18 cellular contexts compared by ENCODE assay signal in the genomic region with DNA sequence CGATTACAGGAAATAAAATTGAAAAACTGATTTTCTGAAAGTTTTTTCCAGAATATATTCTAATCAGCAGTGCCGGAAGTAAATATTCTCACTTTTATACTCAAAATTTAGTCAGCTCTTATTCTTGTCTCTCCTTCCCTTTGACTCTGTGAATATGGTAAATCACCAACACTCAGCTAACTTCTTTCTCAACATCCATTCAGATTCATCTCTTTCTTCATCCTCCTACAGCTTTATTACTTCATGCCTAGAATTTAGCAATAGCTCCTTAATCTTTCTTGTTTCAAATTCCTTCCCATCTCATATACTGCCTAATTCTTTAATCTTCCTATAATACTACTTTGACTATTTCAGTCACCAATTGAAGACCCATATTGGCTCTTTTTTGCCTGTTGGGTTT.
"Had no signal": no experiment of that assay in that cellular context is flagged by ENCODE, and none has a peak within 500 bp of the region (broad histone marks: within the 10 kb centered on the region; RNA-seq: fewer than 3 reads in every experiment).

No MANE protein-coding gene starts in this region.

- H3K36me3 Mint-ChIP-seq: activated naive CD8-positive, alpha-beta T cell; brain; mesothelial cell of epicardium; WTC11 had no signal

- H3K27ac Mint-ChIP-seq: activated CD4-positive, alpha-beta memory T cell treated with anti-CD3 and anti-CD28 coated beads, Interleukin-2, amount 10 ng/mL, durations not matched to agents 7 days and 5 days; activated naive CD8-positive, alpha-beta T cell; activated T-cell treated with anti-CD3 and anti-CD28 coated beads, Interleukin-2, amount 50 U/mL, for 24 hours; brain; mesothelial cell of epicardium; T-helper 17 cell; WTC11 had no signal

- DNase-seq: activated CD4-positive, alpha-beta memory T cell treated with anti-CD3 and anti-CD28 coated beads, Interleukin-2, amount 10 ng/mL, durations not matched to agents 7 days and 5 days; activated CD4-positive, alpha-beta T cell treated with anti-CD3 and anti-CD28 coated beads for 4 hours; activated T-cell treated with anti-CD3 and anti-CD28 coated beads, Interleukin-2, amount 50 U/mL, for 24 hours; cortex of kidney; effector CD4-positive, alpha-beta T cell; ovary; sigmoid colon; stimulated activated CD4-positive, alpha-beta T cell treated with anti-CD3 and anti-CD28 coated beads, Interleukin-12 subunit alpha, Interleukin-12 subunit beta, amount 100 ng/mL, for 4 hours; stimulated activated CD4-positive, alpha-beta T cell treated with anti-CD3 and anti-CD28 coated beads, Interleukin-2, amount 100 ng/mL, for 24 hours; T-helper 17 cell had no signal

- H3K9me3 Mint-ChIP-seq: activated CD4-positive, alpha-beta memory T cell treated with anti-CD3 and anti-CD28 coated beads, Interleukin-2, amount 10 ng/mL, durations not matched to agents 7 days and 5 days; activated T-cell treated with anti-CD3 and anti-CD28 coated beads, Interleukin-2, amount 50 U/mL, for 24 hours; brain; central memory CD8-positive, alpha-beta T cell; mesothelial cell of epicardium; neural crest cell; WTC11 had no signal

- H3K4me3 Mint-ChIP-seq: activated CD4-positive, alpha-beta memory T cell treated with anti-CD3 and anti-CD28 coated beads, Interleukin-2, amount 10 ng/mL, durations not matched to agents 7 days and 5 days; activated naive CD8-positive, alpha-beta T cell; activated T-cell treated with anti-CD3 and anti-CD28 coated beads, Interleukin-2, amount 50 U/mL, for 24 hours; brain; central memory CD8-positive, alpha-beta T cell; mesothelial cell of epicardium; neural crest cell; T-helper 17 cell; WTC11 had no signal

- H3K4me3 ChIP-seq: ovary, sigmoid colon had no signal

- H3K36me3 ChIP-seq: ovary, sigmoid colon had no signal

- H3K27me3 ChIP-seq: ovary, sigmoid colon had no signal

- H3K9me3 ChIP-seq: ovary, sigmoid colon had no signal

- FAIRE-seq: endothelial cell of umbilical vein, TTC549 had no signal

- H3K4me1 Mint-ChIP-seq: activated CD4-positive, alpha-beta memory T cell treated with anti-CD3 and anti-CD28 coated beads, Interleukin-2, amount 10 ng/mL, durations not matched to agents 7 days and 5 days; brain; central memory CD8-positive, alpha-beta T cell; neural crest cell; T-helper 17 cell had no signal

- H3K27ac ChIP-seq: ovary, sigmoid colon had no signal

- ATAC-seq: T-helper 17 cell, WTC11 had no signal

- H3K27me3 Mint-ChIP-seq: activated T-cell treated with anti-CD3 and anti-CD28 coated beads, Interleukin-2, amount 50 U/mL, for 24 hours; brain; central memory CD8-positive, alpha-beta T cell had no signal
